22 cellular contexts compared by ENCODE assay signal in the genomic region with DNA sequence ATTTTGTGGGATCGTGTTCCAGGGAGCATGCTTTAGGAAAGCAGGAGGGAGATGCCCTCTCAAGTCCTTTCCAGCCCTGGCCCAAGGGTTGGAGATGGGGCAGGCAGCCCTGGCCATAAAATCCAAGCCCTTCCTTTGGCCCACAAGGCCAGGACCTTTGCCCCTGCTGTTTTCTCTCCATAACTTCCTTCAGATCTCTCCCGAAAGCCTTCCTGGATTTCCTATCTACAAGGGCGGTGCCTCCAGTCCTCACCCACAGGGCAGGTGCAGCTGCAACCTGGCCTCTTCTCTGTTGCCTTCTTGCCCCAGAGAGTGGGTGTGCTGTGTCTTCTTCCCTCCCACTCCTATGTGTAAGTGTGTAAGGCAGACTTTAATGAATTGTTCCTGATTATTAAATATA. TPM values are rescaled to one million over a fixed set of nuclear protein-coding genes. Genes with fewer than 3 reads are reported as not detected.
A peak's percentile ranks its signal among the peaks of the same experiment; 100 is the strongest.
DNase-seq lines count a peak whose midpoint lies in the region; ATAC-seq, FAIRE-seq and TF ChIP-seq lines count a peak whose summit lies in the region.
"Had no signal": no experiment of that assay in that cellular context is flagged by ENCODE, and none has a peak within 500 bp of the region (broad histone marks: within the 10 kb centered on the region; RNA-seq: fewer than 3 reads in every experiment).

No MANE protein-coding gene starts in this region.

- H2BK12ac ChIP-seq in H1 (ENCODE audit: low read depth, low read length): no peak overlapping the region

- H2BK5ac ChIP-seq in H1 (ENCODE audit: low read depth, low read length) (no peak overlapping the region), mesendoderm (ENCODE audit: low read length) (no peak overlapping the region)

- no peak overlapping the region for H3K4me3 ChIP-seq in CD4-positive, CD25-positive, alpha-beta regulatory T cell (ENCODE audit: low read depth, low read length)
- H3K4me3 ChIP-seq in GM23338 (no peak overlapping the region), H1 (ENCODE audit: extremely low read depth in 1 of 4, insufficient read depth in 2 of 4, low read depth in 3 of 4, low read length in 4 of 4) (no peak overlapping the region), mesendoderm (ENCODE audit: low read length) (no peak overlapping the region)
- H3K4me3 ChIP-seq: GM12878, K562 had no signal

- H3K56ac ChIP-seq in H1 (replicated peaks; ENCODE audit: insufficient read length, low read depth, low read length) (no peak overlapping the region), mesendoderm (ENCODE audit: low read length) (no peak overlapping the region)

- no peak for TF ChIP-seq RAD21 in H1 (IDR thresholded peaks at IDR 0.05 in 1 of 2, conservative IDR thresholded peaks at IDR 0.05 in 1 of 2; ENCODE audit: low read depth in 2 of 2, low read length in 2 of 2)

- POLR2A ChIA-PET in H1 (lab: Charles Lee; ENCODE audit: partially characterized antibody): interaction anchor here (0.6 to 1.6 kb wide), 4 partner anchors 10 to 123 kb away, joined by 3 to 7 read pairs (median 3); partner anchors contain the start of gene DYNC1LI2

- H3K23ac ChIP-seq in H1 (ENCODE audit: insufficient read length) (no peak overlapping the region), mesendoderm (ENCODE audit: low read length) (no peak overlapping the region)

- peak overlapping the region; percentile 38; the same call in 1 of the 2 replicates for H2AFZ ChIP-seq in GM23338
- H2AFZ ChIP-seq in H1 (ENCODE audit: low read length): no peak overlapping the region

- H3K79me1 ChIP-seq in H1 (ENCODE audit: low read depth, low read length) (no peaks in the 10 kb centered on the region), mesendoderm (ENCODE audit: low read length) (no peaks in the 10 kb centered on the region)

- no peak for DNase-seq in CD4-positive, CD25-positive, alpha-beta regulatory T cell
- DNase-seq in GM23338 (ENCODE audit: low spot score) (no peak), H1 (ENCODE audit: low read depth in 1 of 2, low spot score in 2 of 2) (no peak), mesendoderm (no peak), OCI-M1 (lab: John Stamatoyannopoulos, UW) (no peak), GM12892 (ENCODE audit: insufficient read length) (no peak)
- no peak for DNase-seq in natural killer cell treated with Interleukin-12 subunit alpha and Interleukin-12 subunit beta and Interleukin-15 and Interleukin-18, amount 100 ng/mL, for 72 hours (ENCODE audit: low spot score)
- DNase-seq: ACHN; CD8-positive, alpha-beta T cell; DMS79 treated with DMSO at 0.1 percent for 48 hours; GDM1; NCI-H1417; NCI-H1930; NCI-H2171 treated with DMSO at 0.1 percent for 48 hours; NCI-H510A; NCI-H82; SHP77; SK-N-SH had no signal

- H4K5ac ChIP-seq in H1 (ENCODE audit: insufficient read length, low read depth, low read length) (no peak overlapping the region), mesendoderm (ENCODE audit: low read length) (no peak overlapping the region)

- H3K9me3 Mint-ChIP-seq in CD4-positive, CD25-positive, alpha-beta regulatory T cell: peaks cover 0 to 2% (median 0%) of the 10 kb centered on the region in 7 donors
- no peaks in the 10 kb centered on the region for H3K9me3 Mint-ChIP-seq in GM23338
- H3K9me3 Mint-ChIP-seq in natural killer cell treated with Interleukin-12 subunit alpha and Interleukin-12 subunit beta and Interleukin-15 and Interleukin-18, amount 100 ng/mL, for 72 hours: peaks cover 2% of the 10 kb centered on the region
- H3K9me3 Mint-ChIP-seq: CD8-positive, alpha-beta T cell had no signal

- H4K91ac ChIP-seq in H1 (replicated peaks; ENCODE audit: insufficient read length, low read length): no peak overlapping the region

- H2BK20ac ChIP-seq in H1 (ENCODE audit: low read length): no peak overlapping the region

- H3K23me2 ChIP-seq in H1 (ENCODE audit: low read depth, low read length): no peaks in the 10 kb centered on the region

- no peak overlapping the region for H2BK120ac ChIP-seq in H1 (replicated peaks; ENCODE audit: low read depth, low read length)
- no peak overlapping the region for H2BK120ac ChIP-seq in mesendoderm (ENCODE audit: low read depth, low read length)

- TF ChIP-seq EP300 in H1 (IDR thresholded peaks at IDR 0.05; ENCODE audit: borderline replicate concordance in 1 of 2, low read depth in 2 of 2, low read length in 2 of 2): no peak

- H2BK15ac ChIP-seq in H1 (ENCODE audit: low read length) (0 out of 2 replicates have a peak overlapping the region, but pooled peaks have one; percentile 72), mesendoderm (replicated peaks; ENCODE audit: low read depth) (no peak overlapping the region)

- H2AK5ac ChIP-seq in H1 (ENCODE audit: low read depth, low read length) (no peak overlapping the region), mesendoderm (ENCODE audit: low read length) (no peak overlapping the region)

- FAIRE-seq in H1 (lab: Jason Lieb, UNC): no peak
- no peak for FAIRE-seq in GM12892 (lab: Jason Lieb, UNC)
- FAIRE-seq: GM12878, K562 had no signal

- peaks cover 9% of the 10 kb centered on the region for H3K4me1 ChIP-seq in CD4-positive, CD25-positive, alpha-beta regulatory T cell (ENCODE audit: control insufficient read depth, insufficient read depth, low read length, poor library complexity, severe bottlenecking)
- H3K4me1 ChIP-seq in GM23338 (ENCODE audit: insufficient read depth): no peaks in the 10 kb centered on the region
- H3K4me1 ChIP-seq in H1 (replicated peaks in 1 of 4; ENCODE audit: control insufficient read depth in 3 of 4, insufficient read depth in 4 of 4, low read length in 3 of 4): peaks cover 0 to 6% (median 2%) of the 10 kb centered on the region in 4 experiments; a peak in 4 of 7 replicates
- no peaks in the 10 kb centered on the region for H3K4me1 ChIP-seq in mesendoderm (ENCODE audit: control insufficient read depth, low read depth, low read length)

- peaks cover 10% of the 10 kb centered on the region; the same call in 1 of the 2 replicates for H3F3A ChIP-seq in GM23338 (replicated peaks; ENCODE audit: low read depth)

- no peaks in the 10 kb centered on the region for H3K27me3 Mint-ChIP-seq in CD4-positive, CD25-positive, alpha-beta regulatory T cell
- peaks cover 8% of the 10 kb centered on the region for H3K27me3 Mint-ChIP-seq in GM23338 (ENCODE audit: insufficient read depth, low read depth, poor library complexity)
- no peaks in the 10 kb centered on the region for H3K27me3 Mint-ChIP-seq in natural killer cell treated with Interleukin-12 subunit alpha and Interleukin-12 subunit beta and Interleukin-15 and Interleukin-18, amount 100 ng/mL, for 72 hours

- no peak overlapping the region for H3K27ac Mint-ChIP-seq in CD4-positive, CD25-positive, alpha-beta regulatory T cell
- no peak overlapping the region for H3K27ac Mint-ChIP-seq in GM23338
- H3K27ac Mint-ChIP-seq in natural killer cell treated with Interleukin-12 subunit alpha and Interleukin-12 subunit beta and Interleukin-15 and Interleukin-18, amount 100 ng/mL, for 72 hours: peak overlapping the region in 1 of 2 donors; percentile 95
- H3K27ac Mint-ChIP-seq: CD8-positive, alpha-beta T cell had no signal

- H4K20me1 ChIP-seq in GM23338 (replicated peaks; ENCODE audit: insufficient read depth): no peaks in the 10 kb centered on the region
- no peaks in the 10 kb centered on the region for H4K20me1 ChIP-seq in H1 (replicated peaks in 1 of 2; ENCODE audit: control insufficient read depth in 1 of 2, insufficient read depth in 2 of 2, low read length in 2 of 2)

- H3K18ac ChIP-seq in H1 (ENCODE audit: extremely low read depth, low read length) (no peak overlapping the region), mesendoderm (ENCODE audit: low read length) (no peak overlapping the region)

- H3K4ac ChIP-seq in H1 (replicated peaks; ENCODE audit: insufficient read length, low read depth, low read length) (no peak overlapping the region), mesendoderm (ENCODE audit: low read depth, low read length) (no peak overlapping the region)

- TF ChIP-seq POLR2A in H1 (IDR thresholded peaks at IDR 0.05; ENCODE audit: control extremely low read depth in 1 of 2, low read depth in 2 of 2, low read length in 2 of 2) (no peak), GM12892 (IDR thresholded peaks at IDR 0.05; ENCODE audit: low read depth, low read length) (no peak)

- CTCF ChIA-PET in H1 (lab: Charles Lee; ENCODE audit: partially characterized antibody): interaction anchor here (0.7 to 2.1 kb wide), 10 partner anchors 9 to 144 kb away, joined by 3 to 10 read pairs (median 5); partner anchors contain the start of gene PDP2

- H3K9ac ChIP-seq in H1 (replicated peaks in 1 of 4; ENCODE audit: extremely low read depth in 1 of 4, low read depth in 3 of 4, low read length in 3 of 4) (no peak overlapping the region), mesendoderm (ENCODE audit: low read length) (no peak overlapping the region)
- H3K9ac ChIP-seq: SK-N-SH had no signal

- H3K9me2 ChIP-seq in GM23338 (ENCODE audit: insufficient read depth): no peaks in the 10 kb centered on the region
- H3K9me2 ChIP-seq: SK-N-SH had no signal

- no peaks in the 10 kb centered on the region for H3K9me3 ChIP-seq in CD4-positive, CD25-positive, alpha-beta regulatory T cell (ENCODE audit: control insufficient read depth in 2 of 2, low read length in 2 of 2)
- H3K9me3 ChIP-seq in H1 (ENCODE audit: insufficient read depth in 2 of 2, low read depth in 1 of 2, low read length in 1 of 2): no peaks in the 10 kb centered on the region
- H3K9me3 ChIP-seq: SK-N-SH had no signal

- no peaks in the 10 kb centered on the region for H3K36me3 Mint-ChIP-seq in CD4-positive, CD25-positive, alpha-beta regulatory T cell
- no peaks in the 10 kb centered on the region for H3K36me3 Mint-ChIP-seq in GM23338 (ENCODE audit: low read depth)
- H3K36me3 Mint-ChIP-seq in natural killer cell treated with Interleukin-12 subunit alpha and Interleukin-12 subunit beta and Interleukin-15 and Interleukin-18, amount 100 ng/mL, for 72 hours: no peaks in the 10 kb centered on the region
- H3K36me3 Mint-ChIP-seq: CD8-positive, alpha-beta T cell had no signal

- H3K4me3 Mint-ChIP-seq in CD4-positive, CD25-positive, alpha-beta regulatory T cell: peak overlapping the region in 3 of 4 donors; percentile 24 to 83 (median 79)
- no peak overlapping the region; the same call in 2 of the 3 replicates for H3K4me3 Mint-ChIP-seq in GM23338
- H3K4me3 Mint-ChIP-seq in natural killer cell treated with Interleukin-12 subunit alpha and Interleukin-12 subunit beta and Interleukin-15 and Interleukin-18, amount 100 ng/mL, for 72 hours: peak overlapping the region; percentile 45

- H3K27ac ChIP-seq in CD4-positive, CD25-positive, alpha-beta regulatory T cell (ENCODE audit: insufficient read depth, low read length, poor library complexity, severe bottlenecking): no peak overlapping the region
- H3K27ac ChIP-seq in GM23338 (ENCODE audit: low read depth): no peak overlapping the region
- H3K27ac ChIP-seq in H1 (ENCODE audit: low read depth, low read length): no peak overlapping the region
- H3K27ac ChIP-seq in mesendoderm (ENCODE audit: low read depth, low read length): no peak overlapping the region

- H3K36me3 ChIP-seq in CD4-positive, CD25-positive, alpha-beta regulatory T cell (ENCODE audit: control insufficient read depth, insufficient read depth, low read length): no peaks in the 10 kb centered on the region
- no peaks in the 10 kb centered on the region for H3K36me3 ChIP-seq in GM23338 (ENCODE audit: insufficient read depth)
- no peaks in the 10 kb centered on the region for H3K36me3 ChIP-seq in H1 (ENCODE audit: control insufficient read depth in 2 of 4, insufficient read depth in 4 of 4, low read length in 3 of 4)
- no peaks in the 10 kb centered on the region for H3K36me3 ChIP-seq in mesendoderm (ENCODE audit: control insufficient read depth, insufficient read depth, low read length)

- no peaks in the 10 kb centered on the region for H3K27me3 ChIP-seq in CD4-positive, CD25-positive, alpha-beta regulatory T cell (ENCODE audit: control insufficient read depth, insufficient read depth, low read length)
- H3K27me3 ChIP-seq in GM23338 (ENCODE audit: insufficient read depth): no peaks in the 10 kb centered on the region
- no peaks in the 10 kb centered on the region; a peak in 1 of 7 replicates for H3K27me3 ChIP-seq in H1 (replicated peaks in 1 of 4; ENCODE audit: control insufficient read depth in 3 of 4, extremely low read depth in 1 of 4, insufficient read depth in 3 of 4, low read length in 3 of 4)
- H3K27me3 ChIP-seq in mesendoderm (ENCODE audit: insufficient read depth, low read length, poor library complexity): no peaks in the 10 kb centered on the region

- no peak for TF ChIP-seq CTCF in GM23338 (conservative IDR thresholded peaks at IDR 0.05; ENCODE audit: low read depth in 2 of 2)
- TF ChIP-seq CTCF in H1 (IDR thresholded peaks at IDR 0.05; ENCODE audit: control extremely low read depth in 1 of 3, insufficient read depth in 1 of 3, low read depth in 1 of 3, low read length in 3 of 3): no peak

- no peak overlapping the region for H3K14ac ChIP-seq in H1 (ENCODE audit: insufficient read length)

- no peak overlapping the region for H4K8ac ChIP-seq in H1 (ENCODE audit: extremely low read depth, insufficient read depth, low read length)
- H4K8ac ChIP-seq in mesendoderm (ENCODE audit: low read depth, low read length): no peak overlapping the region

- no peak for ATAC-seq in CD4-positive, CD25-positive, alpha-beta regulatory T cell (ENCODE audit: low read depth in 2 of 2)
- no peak for ATAC-seq in GM23338
- no peak for ATAC-seq in natural killer cell treated with Interleukin-12 subunit alpha and Interleukin-12 subunit beta and Interleukin-15 and Interleukin-18, amount 100 ng/mL, for 72 hours
- ATAC-seq in HG03442 (IDR thresholded peaks at IDR 0.05; ENCODE audit: unreplicated experiment): no peak
- ATAC-seq: CD8-positive, alpha-beta T cell; GM12878; HCT116; K562 had no signal

- no peaks in the 10 kb centered on the region for H3K79me2 ChIP-seq in GM23338 (replicated peaks; ENCODE audit: insufficient read depth)
- no peaks in the 10 kb centered on the region for H3K79me2 ChIP-seq in H1 (ENCODE audit: control insufficient read depth in 1 of 2, insufficient read depth in 2 of 2, low read length in 2 of 2)
- H3K79me2 ChIP-seq in mesendoderm (ENCODE audit: control insufficient read depth, insufficient read depth, low read length): no peaks in the 10 kb centered on the region

- no peak overlapping the region for H3K4me2 ChIP-seq in GM23338
- no peak overlapping the region; a peak in 1 of 4 replicates for H3K4me2 ChIP-seq in H1 (ENCODE audit: insufficient read depth in 1 of 2, low read depth in 2 of 2, low read length in 2 of 2)
- H3K4me2 ChIP-seq in mesendoderm (ENCODE audit: low read length): no peak overlapping the region

- H3K4me1 Mint-ChIP-seq in CD4-positive, CD25-positive, alpha-beta regulatory T cell: peaks cover 4 to 22% (median 15%) of the 10 kb centered on the region in 4 donors
- peaks cover 11% of the 10 kb centered on the region for H3K4me1 Mint-ChIP-seq in GM23338
- peaks cover 39 to 42% of the 10 kb centered on the region in 2 donors for H3K4me1 Mint-ChIP-seq in natural killer cell treated with Interleukin-12 subunit alpha and Interleukin-12 subunit beta and Interleukin-15 and Interleukin-18, amount 100 ng/mL, for 72 hours (ENCODE audit: low read depth in 2 of 2)

- 82% methylated on average over 3 of the region's 3 CpGs; no CpG with 5 or more reads in 1 of the 2 experiments for WGBS in H1 (ENCODE audit: extremely low coverage in 1 of 2, insufficient coverage in 1 of 2, insufficient read length in 1 of 2, insufficient replicate concordance in 2 of 2, low coverage in 1 of 2, low lambda C conversion rate in 2 of 2, missing lambda C conversion rate in 1 of 2), 2 experiments
- WGBS in mesendoderm (ENCODE audit: extremely low coverage, insufficient coverage, low lambda C conversion rate): no CpG with 5 or more reads among the region's 3 CpGs

RNA-seq across cellular contexts. Expression of gene PDP2, which starts 8.5 kb away (rescaled TPM):
- 7.1 TPM for total RNA-seq in CD4-positive, CD25-positive, alpha-beta regulatory T cell
- polyA plus RNA-seq in CD4-positive, CD25-positive, alpha-beta regulatory T cell: 1 to 10 TPM in 3 of 4 donors, under 1 TPM in 1; 0.07 to 2.0 (median 1.7) TPM
- 23.2 and 37.9 TPM in 2 replicates for total RNA-seq in GM23338 (2014; rRNA removed; shearing (Covaris generic))
- polyA plus RNA-seq in GM23338 (2016; fragmentation: Nextera tagmentation; extraction: Ambion mirVana) (8.2 and 9.0 TPM in 2 replicates), H1 (2011; rRNA removed) (10.1 and 11.7 TPM in 2 replicates)
- total RNA-seq in H1 (2021; fragmentation: NEBNext Ultra II Directional; extraction: Animal tissue kit (Norgen Biotek cat#: 25700)): 36.0 and 36.5 TPM in 2 replicates
- polyA plus RNA-seq in H1 (2011; cell fraction: cytosol; rRNA removed): 15.6 TPM
- 20.5 TPM for polyA plus RNA-seq in H1 (2011; cell fraction: nucleus; rRNA removed)
- 10.6 to 16.3 TPM (median 15.7 TPM) in 4 replicates for polyA plus RNA-seq in H1 (2012, experiment 1 of 2)
- 14.4 TPM for polyA plus RNA-seq in H1 (2012, experiment 2 of 2)
- polyA plus RNA-seq in H1 (2013, experiment 1 of 2): 13.5 TPM
- 12.7 TPM for polyA plus RNA-seq in H1 (2013, experiment 2 of 2)
- polyA minus RNA-seq in H1 (2011; rRNA and poly(A)+ RNA removed): 97.6 and 123 TPM in 2 replicates
- 19.5 TPM for polyA minus RNA-seq in H1 (2011; cell fraction: cytosol; rRNA and poly(A)+ RNA removed)
- 28.7 TPM for polyA minus RNA-seq in H1 (2011; cell fraction: nucleus; rRNA and poly(A)+ RNA removed)
- total RNA-seq in natural killer cell treated with Interleukin-12 subunit alpha and Interleukin-12 subunit beta and Interleukin-15 and Interleukin-18, amount 100 ng/mL, for 72 hours: 10 to 100 TPM; 28.0 to 35.0 TPM
- 5.9 TPM for polyA plus RNA-seq in mesendoderm (2013, experiment 1 of 2)
- 6.1 TPM for polyA plus RNA-seq in mesendoderm (2013, experiment 2 of 2)
- polyA plus RNA-seq in GM12892 (2012; ENCODE audit: missing spikeins): 4.8 TPM

RNA-seq across cellular contexts. Expression of gene CA7, which starts 27.6 kb away (rescaled TPM):
- not detected for total RNA-seq in CD4-positive, CD25-positive, alpha-beta regulatory T cell
- polyA plus RNA-seq in CD4-positive, CD25-positive, alpha-beta regulatory T cell: not detected
- total RNA-seq in GM23338 (2014; rRNA removed; shearing (Covaris generic)): 2.5 and 2.8 TPM in 2 replicates
- polyA plus RNA-seq in GM23338 (2016; fragmentation: Nextera tagmentation; extraction: Ambion mirVana) (2.1 and 2.6 TPM in 2 replicates), H1 (2011; rRNA removed) (2.7 and 4.7 TPM in 2 replicates)
- 1.7 and 1.8 TPM in 2 replicates for total RNA-seq in H1 (2021; fragmentation: NEBNext Ultra II Directional; extraction: Animal tissue kit (Norgen Biotek cat#: 25700))
- 3.2 TPM for polyA plus RNA-seq in H1 (2011; cell fraction: cytosol; rRNA removed)
- 3.4 TPM for polyA plus RNA-seq in H1 (2011; cell fraction: nucleus; rRNA removed)
- 0.81 to 2.5 TPM (median 2.0 TPM) in 4 replicates for polyA plus RNA-seq in H1 (2012, experiment 1 of 2)
- 2.0 TPM for polyA plus RNA-seq in H1 (2012, experiment 2 of 2)
- 1.6 TPM for polyA plus RNA-seq in H1 (2013, experiment 1 of 2)
- 1.4 TPM for polyA plus RNA-seq in H1 (2013, experiment 2 of 2)
- polyA minus RNA-seq in H1 (2011; rRNA and poly(A)+ RNA removed): 2.0 and 2.6 TPM in 2 replicates
- 1.5 TPM for polyA minus RNA-seq in H1 (2011; cell fraction: cytosol; rRNA and poly(A)+ RNA removed)
- polyA minus RNA-seq in H1 (2011; cell fraction: nucleus; rRNA and poly(A)+ RNA removed): 1.00 TPM
- not detected for total RNA-seq in natural killer cell treated with Interleukin-12 subunit alpha and Interleukin-12 subunit beta and Interleukin-15 and Interleukin-18, amount 100 ng/mL, for 72 hours
- polyA plus RNA-seq in mesendoderm (2013, experiment 1 of 2): 0.32 TPM
- 0.18 TPM for polyA plus RNA-seq in mesendoderm (2013, experiment 2 of 2)
- not detected for polyA plus RNA-seq in GM12892 (2012; ENCODE audit: missing spikeins)
- total RNA-seq: CD8-positive, alpha-beta T cell; GM12878; K562 had no signal

RNA-seq across cellular contexts. Expression of gene NAE1, which starts 41.1 kb away (rescaled TPM):
- total RNA-seq in CD4-positive, CD25-positive, alpha-beta regulatory T cell: 68.1 TPM
- 10 to 100 TPM; 81.2 to 89.1 (median 86.5) TPM for polyA plus RNA-seq in CD4-positive, CD25-positive, alpha-beta regulatory T cell
- 139 and 160 TPM in 2 replicates for total RNA-seq in GM23338 (2014; rRNA removed; shearing (Covaris generic))
- polyA plus RNA-seq in GM23338 (2016; fragmentation: Nextera tagmentation; extraction: Ambion mirVana) (204 and 209 TPM in 2 replicates), H1 (2011; rRNA removed) (30.3 and 66.6 TPM in 2 replicates)
- 145 and 155 TPM in 2 replicates for total RNA-seq in H1 (2021; fragmentation: NEBNext Ultra II Directional; extraction: Animal tissue kit (Norgen Biotek cat#: 25700))
- 89.8 TPM for polyA plus RNA-seq in H1 (2011; cell fraction: cytosol; rRNA removed)
- polyA plus RNA-seq in H1 (2011; cell fraction: nucleus; rRNA removed): 18.4 TPM
- 82.6 to 180 TPM (median 91.9 TPM) in 4 replicates for polyA plus RNA-seq in H1 (2012, experiment 1 of 2)
- polyA plus RNA-seq in H1 (2012, experiment 2 of 2): 11.6 TPM
- 195 TPM for polyA plus RNA-seq in H1 (2013, experiment 1 of 2)
- 199 TPM for polyA plus RNA-seq in H1 (2013, experiment 2 of 2)
- polyA minus RNA-seq in H1 (2011; rRNA and poly(A)+ RNA removed): 34.3 and 62.0 TPM in 2 replicates
- polyA minus RNA-seq in H1 (2011; cell fraction: cytosol; rRNA and poly(A)+ RNA removed): 31.3 TPM
- 54.2 TPM for polyA minus RNA-seq in H1 (2011; cell fraction: nucleus; rRNA and poly(A)+ RNA removed)
- 10 to 100 TPM; 69.4 to 98.3 TPM for total RNA-seq in natural killer cell treated with Interleukin-12 subunit alpha and Interleukin-12 subunit beta and Interleukin-15 and Interleukin-18, amount 100 ng/mL, for 72 hours
- polyA plus RNA-seq in mesendoderm (2013, experiment 1 of 2): 269 TPM
- polyA plus RNA-seq in mesendoderm (2013, experiment 2 of 2): 258 TPM
- polyA plus RNA-seq in GM12892 (2012; ENCODE audit: missing spikeins): 71.5 TPM

RNA-seq across cellular contexts. Expression of gene CDH16, which starts 46.8 kb away (rescaled TPM):
- not detected for total RNA-seq in CD4-positive, CD25-positive, alpha-beta regulatory T cell
- polyA plus RNA-seq in CD4-positive, CD25-positive, alpha-beta regulatory T cell: not detected
- not detected in 2 replicates for total RNA-seq in GM23338 (2014; rRNA removed; shearing (Covaris generic))
- polyA plus RNA-seq in GM23338 (2016; fragmentation: Nextera tagmentation; extraction: Ambion mirVana): not detected in 2 replicates
- not detected in 2 replicates for total RNA-seq in H1 (2021; fragmentation: NEBNext Ultra II Directional; extraction: Animal tissue kit (Norgen Biotek cat#: 25700))
- polyA plus RNA-seq in H1 (2011; rRNA removed): not detected in 2 replicates
- polyA plus RNA-seq in H1 (2011; cell fraction: cytosol; rRNA removed): not detected
- polyA plus RNA-seq in H1 (2011; cell fraction: nucleus; rRNA removed): not detected
- not detected in 4 replicates for polyA plus RNA-seq in H1 (2012, experiment 1 of 2)
- not detected for polyA plus RNA-seq in H1 (2012, experiment 2 of 2)
- not detected for polyA plus RNA-seq in H1 (2013, experiment 1 of 2)
- polyA plus RNA-seq in H1 (2013, experiment 2 of 2): not detected
- not detected in 2 replicates for polyA minus RNA-seq in H1 (2011; rRNA and poly(A)+ RNA removed)
- polyA minus RNA-seq in H1 (2011; cell fraction: cytosol; rRNA and poly(A)+ RNA removed): not detected
- not detected for polyA minus RNA-seq in H1 (2011; cell fraction: nucleus; rRNA and poly(A)+ RNA removed)
- not detected for total RNA-seq in natural killer cell treated with Interleukin-12 subunit alpha and Interleukin-12 subunit beta and Interleukin-15 and Interleukin-18, amount 100 ng/mL, for 72 hours
- not detected for polyA plus RNA-seq in mesendoderm (2013, experiment 1 of 2)
- polyA plus RNA-seq in mesendoderm (2013, experiment 2 of 2): not detected
- polyA plus RNA-seq in GM12892 (2012; ENCODE audit: missing spikeins): not detected
- total RNA-seq: CD8-positive, alpha-beta T cell; GM12878; K562 had no signal
- polyA plus RNA-seq: K562, SK-N-SH had no signal

RNA-seq across cellular contexts. Expression of gene RRAD, which starts 53.5 kb away (rescaled TPM):
- total RNA-seq in CD4-positive, CD25-positive, alpha-beta regulatory T cell: 0.35 TPM
- not detected for polyA plus RNA-seq in CD4-positive, CD25-positive, alpha-beta regulatory T cell
- total RNA-seq in GM23338 (2014; rRNA removed; shearing (Covaris generic)): not detected in 2 replicates
- polyA plus RNA-seq in GM23338 (2016; fragmentation: Nextera tagmentation; extraction: Ambion mirVana) (0.18 and 0.52 TPM in 2 replicates), H1 (2011; rRNA removed) (0.08 and 0.17 TPM in 2 replicates)
- total RNA-seq in H1 (2021; fragmentation: NEBNext Ultra II Directional; extraction: Animal tissue kit (Norgen Biotek cat#: 25700)): not detected in 2 replicates
- polyA plus RNA-seq in H1 (2011; cell fraction: cytosol; rRNA removed): 0.26 TPM
- polyA plus RNA-seq in H1 (2011; cell fraction: nucleus; rRNA removed): 0.57 TPM
- polyA plus RNA-seq in H1 (2012, experiment 1 of 2): 0.16 to 0.83 TPM (median 0.18 TPM) in 3 of 4 replicates, not detected in the other
- 0.16 TPM for polyA plus RNA-seq in H1 (2012, experiment 2 of 2)
- polyA plus RNA-seq in H1 (2013, experiment 1 of 2): 0.08 TPM
- polyA plus RNA-seq in H1 (2013, experiment 2 of 2): 0.09 TPM
- not detected in 2 replicates for polyA minus RNA-seq in H1 (2011; rRNA and poly(A)+ RNA removed)
- polyA minus RNA-seq in H1 (2011; cell fraction: cytosol; rRNA and poly(A)+ RNA removed): not detected
- not detected for polyA minus RNA-seq in H1 (2011; cell fraction: nucleus; rRNA and poly(A)+ RNA removed)
- 10 to 100 TPM in 1 of 2 donors, 1 to 10 TPM in 1; 2.3 to 12.8 TPM for total RNA-seq in natural killer cell treated with Interleukin-12 subunit alpha and Interleukin-12 subunit beta and Interleukin-15 and Interleukin-18, amount 100 ng/mL, for 72 hours
- polyA plus RNA-seq in mesendoderm (2013, experiment 1 of 2): 0.06 TPM
- polyA plus RNA-seq in mesendoderm (2013, experiment 2 of 2): 0.04 TPM
- 0.66 TPM for polyA plus RNA-seq in GM12892 (2012; ENCODE audit: missing spikeins)
